In the genomic region with DNA sequence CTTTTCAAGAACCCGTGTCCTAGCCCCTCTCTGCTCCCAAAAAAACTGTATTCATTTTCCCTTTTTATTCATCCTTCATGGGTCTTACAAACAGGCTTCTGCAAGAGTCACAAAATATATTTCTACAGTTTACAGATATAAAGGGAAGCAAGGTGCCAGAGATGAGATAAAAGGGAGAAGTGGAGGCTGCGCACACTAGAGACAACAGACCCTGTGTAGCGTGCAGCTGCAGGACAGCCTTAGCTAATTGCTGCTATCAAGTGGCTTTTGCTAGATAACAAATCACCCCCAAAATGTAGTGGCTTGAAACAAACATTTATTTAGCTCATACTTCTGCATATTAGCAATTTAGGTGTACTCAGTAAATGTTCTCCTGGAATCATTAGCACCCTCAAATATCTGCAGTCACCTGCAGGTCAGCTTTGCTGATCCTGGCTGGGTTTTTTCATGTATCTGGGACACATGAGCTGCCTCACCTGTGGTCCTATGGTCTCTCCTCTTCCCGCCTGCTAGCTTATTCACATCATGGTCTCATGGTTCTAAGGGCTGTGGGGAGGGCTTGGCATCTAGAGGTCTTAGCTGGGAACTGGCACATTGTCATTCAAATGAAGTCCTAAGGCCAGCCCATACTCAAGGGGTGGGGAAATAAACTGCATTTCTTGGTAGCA, we compare ENCODE assay signal across 12 cellular contexts. TPM values are rescaled to one million over a fixed set of nuclear protein-coding genes. Genes with fewer than 3 reads are reported as not detected.
DNase-seq lines count a peak whose midpoint lies in the region; ATAC-seq, FAIRE-seq and TF ChIP-seq lines count a peak whose summit lies in the region.
"Had no signal": no experiment of that assay in that cellular context is flagged by ENCODE, and none has a peak within 500 bp of the region (broad histone marks: within the 10 kb centered on the region; RNA-seq: fewer than 3 reads in every experiment).

No MANE protein-coding gene starts in this region.

- no peak overlapping the region for H3K4me3 Mint-ChIP-seq in astrocyte (ENCODE audit: unreplicated experiment)
- H3K4me3 Mint-ChIP-seq: CD8-positive, alpha-beta T cell had no signal

- H2AFZ ChIP-seq in GM23248 = no peak overlapping the region
- H2AFZ ChIP-seq in astrocyte (ENCODE audit: low read depth, low read length) = no peak overlapping the region

- H3K9me2 ChIP-seq in GM23248 (ENCODE audit: insufficient read depth) = no peaks in the 10 kb centered on the region

- FAIRE-seq in astrocyte (lab: Jason Lieb, UNC) (no peak), small intestine (lab: Jason Lieb, UNC) (no peak)

- in situ Hi-C loops in GM23248 (cut with MboI) = no loop called here

- H3K4me1 Mint-ChIP-seq in astrocyte (ENCODE audit: low read depth, unreplicated experiment) = peaks cover 14% of the 10 kb centered on the region

- intact Hi-C loops in heart right ventricle (cut with DNase I) = no loop called here
- intact Hi-C loops in ascending aorta (cut with DNase I) = no loop called here

- no peaks in the 10 kb centered on the region for H3K27me3 ChIP-seq in GM23248 (replicated peaks; ENCODE audit: insufficient read depth)
- no peaks in the 10 kb centered on the region for H3K27me3 ChIP-seq in astrocyte (ENCODE audit: insufficient read depth, low read length)
- no peaks in the 10 kb centered on the region for H3K27me3 ChIP-seq in liver (ENCODE audit: control insufficient read depth in 4 of 4, insufficient read depth in 4 of 4, low read length in 3 of 4)
- H3K27me3 ChIP-seq in small intestine (ENCODE audit: control insufficient read depth in 2 of 2, insufficient read depth in 2 of 2, low read length in 2 of 2) = no peaks in the 10 kb centered on the region
- H3K27me3 ChIP-seq in heart right ventricle = no peaks in the 10 kb centered on the region
- H3K27me3 ChIP-seq in ascending aorta = no peaks in the 10 kb centered on the region
- H3K27me3 ChIP-seq: uterus had no signal

- H3K4me3 ChIP-seq in GM23248 (no peak overlapping the region), astrocyte (ENCODE audit: insufficient read depth, low read depth, low read length) (no peak overlapping the region), liver (ENCODE audit: low read depth in 1 of 3, low read length in 3 of 3) (no peak overlapping the region), small intestine (ENCODE audit: low read depth in 1 of 2, low read length in 2 of 2) (no peak overlapping the region), heart right ventricle (no peak overlapping the region), ascending aorta (no peak overlapping the region)
- H3K4me3 ChIP-seq: coronary artery, lung, uterus had no signal

- no peaks in the 10 kb centered on the region for H3K9me3 ChIP-seq in GM23248 (ENCODE audit: low read depth)
- H3K9me3 ChIP-seq in astrocyte (ENCODE audit: insufficient read depth, low read depth, low read length) = no peaks in the 10 kb centered on the region
- no peaks in the 10 kb centered on the region for H3K9me3 ChIP-seq in liver (ENCODE audit: control insufficient read depth in 4 of 4, low read length in 3 of 4)
- H3K9me3 ChIP-seq in small intestine (ENCODE audit: control insufficient read depth, low read depth) = no peaks in the 10 kb centered on the region
- peaks cover 0 to 6% (median 0%) of the 10 kb centered on the region in 11 donors for H3K9me3 ChIP-seq in heart right ventricle
- peaks cover 0 to 7% of the 10 kb centered on the region in 2 donors for H3K9me3 ChIP-seq in ascending aorta
- H3K9me3 ChIP-seq: uterus had no signal

- H3K27ac ChIP-seq in GM23248 = peak overlapping the region; percentile 25; the same call in 1 of the 2 replicates
- no peak overlapping the region for H3K27ac ChIP-seq in astrocyte (ENCODE audit: low read depth, low read length)
- H3K27ac ChIP-seq in liver (ENCODE audit: low read depth in 1 of 2, low read length in 2 of 2) = peak overlapping the region; percentile 6 to 19
- H3K27ac ChIP-seq in small intestine (ENCODE audit: low read depth in 1 of 2, low read length in 1 of 2) = peak overlapping the region; percentile 28 to 84
- H3K27ac ChIP-seq in heart right ventricle = peak overlapping the region in 4 of 10 donors; percentile 10 to 61 (median 39)
- no peak overlapping the region for H3K27ac ChIP-seq in ascending aorta
- H3K27ac ChIP-seq: coronary artery had no signal

- no peak overlapping the region for H3K4me2 ChIP-seq in GM23248 (ENCODE audit: unreplicated experiment)
- H3K4me2 ChIP-seq in astrocyte (ENCODE audit: low read length) = peak overlapping the region; percentile 6

- H3F3A ChIP-seq in GM23248 (ENCODE audit: insufficient read depth) = peaks cover under 1% of the 10 kb centered on the region; the same call in 1 of the 2 replicates

- no peak for TF ChIP-seq CTCF in astrocyte (IDR thresholded peaks at IDR 0.05; ENCODE audit: insufficient read depth, low read depth, low read length)
- TF ChIP-seq CTCF in liver (IDR thresholded peaks at IDR 0.05; ENCODE audit: low read depth, low read length, missing input control) = no peak
- TF ChIP-seq CTCF in heart right ventricle (IDR thresholded peaks at IDR 0.05) = no peak
- no peak for TF ChIP-seq CTCF in ascending aorta (IDR thresholded peaks at IDR 0.05)

- no peak overlapping the region for H3K27ac Mint-ChIP-seq in astrocyte (ENCODE audit: unreplicated experiment)
- H3K27ac Mint-ChIP-seq: CD8-positive, alpha-beta T cell had no signal

- H3K9ac ChIP-seq in GM23248 = no peak overlapping the region
- no peak overlapping the region for H3K9ac ChIP-seq in astrocyte (ENCODE audit: low read length)
- H3K9ac ChIP-seq in liver (ENCODE audit: low read depth in 1 of 2, low read length in 2 of 2) = no peak overlapping the region

- DNase-seq in GM23248 (no peak), astrocyte (ENCODE audit: low read depth) (no peak), small intestine (peak; percentile 28), heart right ventricle (no peak), HuH-7 (ENCODE audit: low spot score) (no peak), T-helper 2 cell (no peak), ascending aorta (ENCODE audit: low spot score in 2 of 2) (no peak)
- DNase-seq: CD8-positive, alpha-beta T cell had no signal

- no peaks in the 10 kb centered on the region for H4K20me1 ChIP-seq in GM23248 (ENCODE audit: insufficient read depth)
- no peaks in the 10 kb centered on the region for H4K20me1 ChIP-seq in astrocyte (ENCODE audit: insufficient read depth, low read length)

- TF ChIP-seq RAD21 in liver (IDR thresholded peaks at IDR 0.05) = no peak

- H3K36me3 Mint-ChIP-seq in astrocyte (ENCODE audit: low read depth, unreplicated experiment) = peaks cover 8% of the 10 kb centered on the region
- H3K36me3 Mint-ChIP-seq: CD8-positive, alpha-beta T cell had no signal

- WGBS in GM23248 (ENCODE audit: low coverage in 1 of 2, low lambda C conversion rate in 2 of 2, missing lambda C conversion rate in 2 of 2), 2 experiments = 94 to 95% methylated on average over 4 of the region's 4 CpGs
- WGBS in liver = 99% methylated on average over 4 of the region's 4 CpGs
- WGBS in small intestine, 3 donors = 88 to 91% (median 90%) methylated on average over 4 of the region's 4 CpGs
- 93 to 95% methylated on average over 4 of the region's 4 CpGs for WGBS in heart right ventricle, 2 donors

- H3K4me1 ChIP-seq in GM23248 (ENCODE audit: insufficient read depth) (peaks cover 7% of the 10 kb centered on the region), astrocyte (ENCODE audit: insufficient read depth, low read length) (peaks cover 9% of the 10 kb centered on the region), liver (ENCODE audit: control insufficient read depth in 4 of 4, insufficient read depth in 4 of 4, low read length in 3 of 4) (peaks cover 0 to 12% (median 5%) of the 10 kb centered on the region in 4 donors), small intestine (ENCODE audit: control insufficient read depth in 2 of 2, insufficient read depth in 1 of 2, low read depth in 1 of 2, low read length in 1 of 2) (peaks cover 8 to 17% of the 10 kb centered on the region in 2 donors), heart right ventricle (peaks cover 0 to 31% (median 12%) of the 10 kb centered on the region in 9 donors), ascending aorta (no peaks in the 10 kb centered on the region)
- H3K4me1 ChIP-seq: uterus had no signal

- peaks cover 9% of the 10 kb centered on the region for H3K9me3 Mint-ChIP-seq in astrocyte (ENCODE audit: unreplicated experiment)
- H3K9me3 Mint-ChIP-seq: CD8-positive, alpha-beta T cell had no signal

- H3K79me2 ChIP-seq in GM23248 (ENCODE audit: insufficient read depth) (no peaks in the 10 kb centered on the region), astrocyte (ENCODE audit: insufficient read depth, low read length) (no peaks in the 10 kb centered on the region)

- no peak for ATAC-seq in heart right ventricle
- ATAC-seq: CD8-positive, alpha-beta T cell had no signal

- no peaks in the 10 kb centered on the region for H3K27me3 Mint-ChIP-seq in astrocyte (ENCODE audit: low read depth, unreplicated experiment)

- H3K36me3 ChIP-seq in GM23248 (ENCODE audit: low read depth) (no peaks in the 10 kb centered on the region), astrocyte (ENCODE audit: insufficient read depth, low read length) (no peaks in the 10 kb centered on the region), liver (ENCODE audit: control insufficient read depth in 4 of 4, insufficient read depth in 3 of 4, low read depth in 1 of 4, low read length in 3 of 4) (no peaks in the 10 kb centered on the region), small intestine (ENCODE audit: control insufficient read depth in 2 of 2, insufficient read depth in 2 of 2, low read length in 2 of 2) (no peaks in the 10 kb centered on the region), heart right ventricle (peaks cover 0 to 78% (median 16%) of the 10 kb centered on the region in 9 donors), ascending aorta (peaks cover 16 to 40% of the 10 kb centered on the region in 2 donors)
- H3K36me3 ChIP-seq: uterus had no signal

RNA-seq across cellular contexts. Expression of a gene that starts 29.4 kb away (rescaled TPM):
- total RNA-seq in GM23248 (2014; rRNA removed; shearing (Covaris generic)) = 0.76 and 0.97 TPM in 2 replicates
- polyA plus RNA-seq in GM23248 (2016; fragmentation: Nextera tagmentation; extraction: Ambion mirVana) (0.42 and 0.51 TPM in 2 replicates), liver (1 to 10 TPM in 1 of 2 donors, under 1 TPM in 1; 0.71 to 2.0 TPM), small intestine (1 to 10 TPM; 3.8 to 8.7 (median 4.2) TPM), heart right ventricle (10 to 100 TPM in 1 of 2 donors, 1 to 10 TPM in 1; 4.5 to 10.1 TPM)
- total RNA-seq in astrocyte (1.4 and 2.3 TPM in 2 replicates), liver (1 to 10 TPM; 3.3 to 6.1 TPM), heart right ventricle (10 to 100 TPM; 13.1 to 31.8 (median 18.3) TPM), ascending aorta (13.4 TPM)
- total RNA-seq: CD8-positive, alpha-beta T cell had no signal

RNA-seq across cellular contexts. Expression of a gene that starts 59.5 kb away (rescaled TPM):
- 415 and 428 TPM in 2 replicates for total RNA-seq in GM23248 (2014; rRNA removed; shearing (Covaris generic))
- polyA plus RNA-seq in GM23248 (2016; fragmentation: Nextera tagmentation; extraction: Ambion mirVana) (225 and 228 TPM in 2 replicates), liver (10 to 100 TPM; 43.0 to 54.5 TPM), small intestine (100 to 1,000 TPM in 1 of 3 donors, 10 to 100 TPM in 2; 58.6 to 105 (median 64.2) TPM), heart right ventricle (10 to 100 TPM; 47.9 to 76.0 TPM)
- total RNA-seq in astrocyte (384 and 392 TPM in 2 replicates), liver (100 to 1,000 TPM; 102 to 108 TPM), heart right ventricle (100 to 1,000 TPM; 174 to 363 (median 224) TPM), ascending aorta (219 TPM)

Comparison
In these comparisons a context has a peak if more than half of its experiments do, and no peak if none do; other contexts are left out.
1. H3K27ac ChIP-seq: peak in GM23248 (single experiment), liver (2 of 2) and small intestine (2 of 2); none in astrocyte (single experiment) and ascending aorta (0 of 2).